8 cellular contexts compared by ENCODE assay signal in the genomic region with DNA sequence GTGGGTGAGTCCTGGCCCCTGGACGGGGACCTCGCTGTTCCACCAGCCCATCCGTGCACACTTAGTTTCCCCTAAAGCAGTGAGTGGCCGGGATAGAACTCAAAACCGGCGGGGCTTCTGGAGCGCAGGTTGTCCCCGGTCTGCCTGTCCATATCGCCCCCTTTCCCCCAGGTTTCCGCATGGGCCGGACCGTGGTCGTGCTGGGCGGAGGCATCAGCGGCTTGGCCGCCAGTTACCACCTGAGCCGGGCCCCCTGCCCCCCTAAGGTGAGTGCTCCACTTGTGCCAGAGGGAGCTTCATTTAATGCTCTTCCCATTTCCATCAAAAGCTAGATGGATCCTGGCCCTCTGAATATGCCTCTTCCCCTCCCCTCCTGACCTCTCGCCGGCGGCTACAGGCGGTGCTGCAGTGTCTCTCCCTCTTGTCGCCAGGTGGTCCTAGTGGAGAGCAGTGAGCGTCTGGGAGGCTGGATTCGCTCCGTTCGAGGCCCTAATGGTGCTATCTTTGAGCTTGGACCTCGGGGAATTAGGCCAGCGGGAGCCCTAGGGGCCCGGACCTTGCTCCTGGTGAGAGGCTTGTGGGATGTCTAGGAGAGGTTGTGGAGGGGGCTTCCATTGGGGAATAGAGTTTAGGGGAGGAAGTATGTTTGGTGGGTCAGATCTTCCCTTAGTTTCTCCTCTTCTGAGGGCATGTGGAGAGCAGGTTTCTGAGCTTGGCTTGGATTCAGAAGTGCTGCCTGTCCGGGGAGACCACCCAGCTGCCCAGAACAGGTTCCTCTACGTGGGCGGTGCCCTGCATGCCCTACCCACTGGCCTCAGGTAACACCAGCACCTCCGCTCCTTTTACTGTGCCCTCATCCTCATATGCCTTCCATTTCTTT. TPM values are rescaled to one million over a fixed set of nuclear protein-coding genes. Genes with fewer than 3 reads are reported as not detected.
A peak's percentile ranks its signal among the peaks of the same experiment; 100 is the strongest.
DNase-seq lines count a peak whose midpoint lies in the region; ATAC-seq and TF ChIP-seq lines count a peak whose summit lies in the region.

No MANE protein-coding gene starts in this region.

- H3K27ac Mint-ChIP-seq in Calu3 (ENCODE audit: unreplicated experiment) (peak overlapping the region; percentile 94), nephron progenitor cell (peak overlapping the region; percentile 99)

- H3K4me3 ChIP-seq in HFF-Myc (replicated peaks; ENCODE audit: low read depth, low read length) (peak overlapping the region; percentile 82), SJCRH30 (peak overlapping the region; percentile 69), epithelial cell of proximal tubule (ENCODE audit: low read depth, low read length) (peak overlapping the region; percentile 74)

- intact Hi-C loops in Calu3 (cut with micrococcal nuclease; ENCODE audit: unreplicated experiment): no loop called here

- H3K36me3 ChIP-seq in SJCRH30: peaks cover 9% of the 10 kb centered on the region

- peak overlapping the region; percentile 6; the same call in 1 of the 2 replicates for H3K27ac ChIP-seq in SJCRH30

- no peaks in the 10 kb centered on the region for H3K27me3 ChIP-seq in SJCRH30

- peak overlapping the region; percentile 93 for H3K4me3 Mint-ChIP-seq in Calu3 (ENCODE audit: low read depth, unreplicated experiment)
- peak overlapping the region; percentile 89 for H3K4me3 Mint-ChIP-seq in nephron progenitor cell

- ATAC-seq in HG02938 (IDR thresholded peaks at IDR 0.05; ENCODE audit: unreplicated experiment) (no peak), HG03108 (IDR thresholded peaks at IDR 0.05; ENCODE audit: unreplicated experiment) (no peak)

- CTCF ChIA-PET in Calu3 (lab: Charles Lee): interaction anchor here (0.5 to 1.3 kb wide), 9 partner anchors 9 to 1473 kb away, joined by 3 to 12 read pairs (median 3); a partner anchor contains a TSS

- no peaks in the 10 kb centered on the region for H3K4me1 ChIP-seq in SJCRH30

- H3K9me3 ChIP-seq in SJCRH30 (replicated peaks): no peaks in the 10 kb centered on the region

- peak; percentile 31 for DNase-seq in Calu3
- DNase-seq in HFF-Myc (ENCODE audit: extremely low read depth, low read depth): no peak
- peak; percentile 19 to 37 for DNase-seq in SJCRH30
- no peak for DNase-seq in epithelial cell of proximal tubule (ENCODE audit: low read depth)
- DNase-seq in nephron progenitor cell: peak; percentile 48
- DNase-seq in stimulated activated CD4-positive, alpha-beta T cell treated with anti-CD3 and anti-CD28 coated beads, Interleukin-4, amount 100 ng/mL, for 1 hour: no peak

- H3K9me3 Mint-ChIP-seq in Calu3 (ENCODE audit: low read depth, unreplicated experiment) (no peaks in the 10 kb centered on the region), nephron progenitor cell (no peaks in the 10 kb centered on the region)

- BruUV-seq in Calu3 (replicated peaks; lab: Mats Ljungman, UMichigan): no TSS peak

- H3K36me3 Mint-ChIP-seq in Calu3 (ENCODE audit: insufficient read depth, unreplicated experiment) (peaks cover 73% of the 10 kb centered on the region), nephron progenitor cell (ENCODE audit: low read depth) (peaks cover 42% of the 10 kb centered on the region)

- H3K4me1 Mint-ChIP-seq in Calu3 (ENCODE audit: low read depth, unreplicated experiment) (no peaks in the 10 kb centered on the region), nephron progenitor cell (peaks cover 47% of the 10 kb centered on the region)

- TF ChIP-seq CTCF in Calu3 (IDR thresholded peaks at IDR 0.05; ENCODE audit: unreplicated experiment): no peak
- TF ChIP-seq CTCF in HFF-Myc (IDR thresholded peaks at IDR 0.05; ENCODE audit: low read depth, low read length, missing control alignments): no peak
- TF ChIP-seq CTCF in epithelial cell of proximal tubule (conservative IDR thresholded peaks at IDR 0.05; ENCODE audit: low read depth, low read length): no peak
- TF ChIP-seq CTCF in nephron progenitor cell (IDR thresholded peaks at IDR 0.05): no peak

- H3K27me3 Mint-ChIP-seq in Calu3 (ENCODE audit: unreplicated experiment) (no peaks in the 10 kb centered on the region), nephron progenitor cell (ENCODE audit: low read depth, poor library complexity) (peaks cover 2% of the 10 kb centered on the region)

RNA-seq across cellular contexts. Expression of a gene that starts 0.7 kb away (rescaled TPM):
- 25.7 and 27.1 TPM in 2 replicates for total RNA-seq in Calu3 (2022)
- total RNA-seq in SJCRH30 (2014; rRNA removed; shearing (Covaris generic)): 11.1 and 13.5 TPM in 2 replicates
- total RNA-seq in epithelial cell of proximal tubule: 20.3 and 22.0 TPM in 2 replicates

RNA-seq across cellular contexts. Expression of a gene that starts 7.6 kb away (rescaled TPM):
- total RNA-seq in Calu3 (2022) (35.8 and 40.9 TPM in 2 replicates), epithelial cell of proximal tubule (10.2 and 20.6 TPM in 2 replicates)
- 16.0 and 17.6 TPM in 2 replicates for total RNA-seq in SJCRH30 (2014; rRNA removed; shearing (Covaris generic))

RNA-seq across cellular contexts. Expression of a gene that starts 10.4 kb away (rescaled TPM):
- total RNA-seq in Calu3 (2022) (51.9 and 59.2 TPM in 2 replicates), epithelial cell of proximal tubule (46.2 and 50.7 TPM in 2 replicates)
- 31.4 and 36.3 TPM in 2 replicates for total RNA-seq in SJCRH30 (2014; rRNA removed; shearing (Covaris generic))

RNA-seq across cellular contexts. Expression of a gene that starts 13.1 kb away (rescaled TPM):
- total RNA-seq in Calu3 (2022) (77.5 and 85.8 TPM in 2 replicates), epithelial cell of proximal tubule (84.7 and 117 TPM in 2 replicates)
- total RNA-seq in SJCRH30 (2014; rRNA removed; shearing (Covaris generic)): 51.6 and 53.0 TPM in 2 replicates

RNA-seq across cellular contexts. Expression of a gene that starts 31.9 kb away (rescaled TPM):
- total RNA-seq in Calu3 (2022) (not detected in 2 replicates), epithelial cell of proximal tubule (under 0.01 TPM in 1 of 2 replicates, not detected in the other)
- total RNA-seq in SJCRH30 (2014; rRNA removed; shearing (Covaris generic)): 9.6 and 11.0 TPM in 2 replicates

Comparison
In these comparisons a context has a peak if more than half of its experiments do, and no peak if none do; other contexts are left out.
1. DNase-seq: peak in Calu3 (single experiment), SJCRH30 (2 of 2) and nephron progenitor cell (single experiment); none in HFF-Myc (single experiment), epithelial cell of proximal tubule (single experiment) and stimulated activated CD4-positive, alpha-beta T cell treated with anti-CD3 and anti-CD28 coated beads, Interleukin-4, amount 100 ng/mL, for 1 hour (single experiment).
2. Peak in every context shown above with its lines, with median percentiles within 50 percentile points of each other: H3K4me3 ChIP-seq.